8 cellular contexts compared by ENCODE assay signal in genomic region chr7:6273380-6273837, GRCh38. TPM values are rescaled to one million over a fixed set of nuclear protein-coding genes. Genes with fewer than 3 reads are reported as not detected.
A peak's percentile ranks its signal among the peaks of the same experiment; 100 is the strongest.
DNase-seq lines count a peak whose midpoint lies in the region; ATAC-seq, FAIRE-seq and TF ChIP-seq lines count a peak whose summit lies in the region.
"Had no signal": no experiment of that assay in that cellular context is flagged by ENCODE, and none has a peak within 500 bp of the region (broad histone marks: within the 10 kb centered on the region; RNA-seq: fewer than 3 reads in every experiment).

No MANE protein-coding gene starts in this region.

- H3K36me3 ChIP-seq in GM23338 (ENCODE audit: insufficient read depth) (no peaks in the 10 kb centered on the region), neural progenitor cell (no peaks in the 10 kb centered on the region)

- no peak overlapping the region for H3K9ac ChIP-seq in neural progenitor cell

- H3K9me3 ChIP-seq in neural progenitor cell (ENCODE audit: low read depth): no peaks in the 10 kb centered on the region

- peaks cover 31% of the 10 kb centered on the region for H3K79me2 ChIP-seq in GM23338 (replicated peaks; ENCODE audit: insufficient read depth)
- peaks cover 30% of the 10 kb centered on the region for H3K79me2 ChIP-seq in neural progenitor cell (ENCODE audit: low read depth)

- H3K4me3 ChIP-seq in GM23338: peak overlapping the region; percentile 59
- H3K4me3 ChIP-seq in neural progenitor cell: no peak overlapping the region

- no peak for TF ChIP-seq CTCF in GM23338 (conservative IDR thresholded peaks at IDR 0.05; ENCODE audit: low read depth in 2 of 2)
- no peak for TF ChIP-seq CTCF in neural progenitor cell (IDR thresholded peaks at IDR 0.05)

- H3K27ac ChIP-seq in GM23338 (ENCODE audit: low read depth) (no peak overlapping the region), neural progenitor cell (no peak overlapping the region)

- H4K20me1 ChIP-seq in GM23338 (replicated peaks; ENCODE audit: insufficient read depth) (0 out of 2 replicates have a peak, but pooled peaks cover 5% of the 10 kb centered on the region), neural progenitor cell (ENCODE audit: low read depth) (peaks cover 29% of the 10 kb centered on the region)

- CTCF ChIA-PET in activated CD4-positive, alpha-beta memory T cell treated with anti-CD3 and anti-CD28 coated beads, Interleukin-2, amount 10 ng/mL, durations not matched to agents 7 days and 5 days (lab: Charles Lee): interaction anchor here (1.3 kb wide), 1 partner anchor 22 kb away, joined by 3 read pairs; no protein-coding TSS in a partner anchor

- H3F3A ChIP-seq in GM23338 (replicated peaks; ENCODE audit: low read depth) (0 out of 2 replicates have a peak, but pooled peaks cover 3% of the 10 kb centered on the region), neural progenitor cell (ENCODE audit: low read depth) (peaks cover 8% of the 10 kb centered on the region)

- H3K9me3 Mint-ChIP-seq in GM23338 (no peaks in the 10 kb centered on the region), neural progenitor cell (no peaks in the 10 kb centered on the region)
- H3K9me3 Mint-ChIP-seq in activated CD4-positive, alpha-beta memory T cell treated with anti-CD3 and anti-CD28 coated beads, Interleukin-2, amount 10 ng/mL, durations not matched to agents 7 days and 5 days: no peaks in the 10 kb centered on the region

- H3K4me1 ChIP-seq in GM23338 (ENCODE audit: insufficient read depth) (peaks cover 14% of the 10 kb centered on the region), neural progenitor cell (peaks cover 10% of the 10 kb centered on the region)

- H3K36me3 Mint-ChIP-seq in GM23338 (ENCODE audit: low read depth) (no peaks in the 10 kb centered on the region), neural progenitor cell (no peaks in the 10 kb centered on the region)
- no peaks in the 10 kb centered on the region for H3K36me3 Mint-ChIP-seq in activated CD4-positive, alpha-beta memory T cell treated with anti-CD3 and anti-CD28 coated beads, Interleukin-2, amount 10 ng/mL, durations not matched to agents 7 days and 5 days (ENCODE audit: low read depth)

- H3K4me1 Mint-ChIP-seq in GM23338: peaks cover 35% of the 10 kb centered on the region
- H3K4me1 Mint-ChIP-seq in activated CD4-positive, alpha-beta memory T cell treated with anti-CD3 and anti-CD28 coated beads, Interleukin-2, amount 10 ng/mL, durations not matched to agents 7 days and 5 days: peaks cover 20% of the 10 kb centered on the region
- peaks cover 26% of the 10 kb centered on the region for H3K4me1 Mint-ChIP-seq in neural progenitor cell

- H3K27me3 Mint-ChIP-seq in GM23338 (ENCODE audit: insufficient read depth, low read depth, poor library complexity) (peaks cover 21% of the 10 kb centered on the region), neural progenitor cell (ENCODE audit: insufficient read depth, low read depth) (peaks cover 4% of the 10 kb centered on the region)
- H3K27me3 Mint-ChIP-seq in activated CD4-positive, alpha-beta memory T cell treated with anti-CD3 and anti-CD28 coated beads, Interleukin-2, amount 10 ng/mL, durations not matched to agents 7 days and 5 days: peaks cover 52% of the 10 kb centered on the region

- POLR2A ChIA-PET in activated CD4-positive, alpha-beta memory T cell treated with anti-CD3 and anti-CD28 coated beads, Interleukin-2, amount 10 ng/mL, durations not matched to agents 7 days and 5 days (lab: Charles Lee): no interaction called here

- H3K27me3 ChIP-seq in GM23338 (ENCODE audit: insufficient read depth) (peaks cover 15% of the 10 kb centered on the region), neural progenitor cell (peaks cover 27% of the 10 kb centered on the region)

- peak overlapping the region; percentile 80 for H3K4me2 ChIP-seq in GM23338
- no peak overlapping the region for H3K4me2 ChIP-seq in neural progenitor cell

- H2AFZ ChIP-seq in GM23338 (peak overlapping the region; percentile 97; the same call in 1 of the 2 replicates), neural progenitor cell (replicated peaks) (no peak overlapping the region)

- H3K27ac Mint-ChIP-seq in GM23338 (no peak overlapping the region; the same call in 1 of the 2 replicates), neural progenitor cell (no peak overlapping the region)
- H3K27ac Mint-ChIP-seq in activated CD4-positive, alpha-beta memory T cell treated with anti-CD3 and anti-CD28 coated beads, Interleukin-2, amount 10 ng/mL, durations not matched to agents 7 days and 5 days: no peak overlapping the region

- DNase-seq in GM23338 (ENCODE audit: low spot score) (no peak), NCI-H2107 (lab: John Stamatoyannopoulos, UW) (peak; percentile 91), neural progenitor cell (ENCODE audit: low spot score) (no peak), frontal cortex (ENCODE audit: low spot score in 2 of 2) (no peak)
- DNase-seq in activated CD4-positive, alpha-beta memory T cell treated with anti-CD3 and anti-CD28 coated beads, Interleukin-2, amount 10 ng/mL, durations not matched to agents 7 days and 5 days: no peak

- no peaks in the 10 kb centered on the region for H3K9me2 ChIP-seq in GM23338 (ENCODE audit: insufficient read depth)

- H3K4me3 Mint-ChIP-seq in GM23338 (peak overlapping the region; percentile 79), neural progenitor cell (peak overlapping the region; percentile 85)
- H3K4me3 Mint-ChIP-seq in activated CD4-positive, alpha-beta memory T cell treated with anti-CD3 and anti-CD28 coated beads, Interleukin-2, amount 10 ng/mL, durations not matched to agents 7 days and 5 days: peak overlapping the region; percentile 10

- ATAC-seq in GM23338 (no peak), HG03039 (IDR thresholded peaks at IDR 0.05; ENCODE audit: unreplicated experiment) (no peak), GM19452 (IDR thresholded peaks at IDR 0.05; ENCODE audit: unreplicated experiment) (no peak)

- no peak for FAIRE-seq in frontal cortex (lab: Jason Lieb, UNC)
- FAIRE-seq: bronchial epithelial cell had no signal

TF ChIP-seq in GM23338, 12 proteins besides CTCF, POLR2A, EP300 and RAD21 (continues in another document):
- TF ChIP-seq EZH2 (IDR thresholded peaks at IDR 0.05; ENCODE audit: low read depth, unreplicated experiment) (no peak), EZH2phosphoT487 (IDR thresholded peaks at IDR 0.05; ENCODE audit: unreplicated experiment) (no peak), NANOG (IDR thresholded peaks at IDR 0.05; ENCODE audit: borderline replicate concordance) (no peak), ZNF331 (CRISPR knock-in tag; IDR thresholded peaks at IDR 0.05; ENCODE audit: low read depth) (no peak), POLR2AphosphoS5 (IDR thresholded peaks at IDR 0.05; ENCODE audit: low read depth) (no peak), CREB1 (CRISPR knock-in tag; IDR thresholded peaks at IDR 0.05; ENCODE audit: low read depth) (no peak)

RNA-seq across cellular contexts. Expression of gene CYTH3, which starts 1.0 kb away (rescaled TPM):
- total RNA-seq in GM23338 (2014; rRNA removed; shearing (Covaris generic)): 15.3 and 28.3 TPM in 2 replicates
- 4.6 and 5.9 TPM in 2 replicates for polyA plus RNA-seq in GM23338 (2016; fragmentation: Nextera tagmentation; extraction: Ambion mirVana)
- total RNA-seq in activated CD4-positive, alpha-beta memory T cell treated with anti-CD3 and anti-CD28 coated beads, Interleukin-2, amount 10 ng/mL, durations not matched to agents 7 days and 5 days: 1 to 10 TPM; 1.2 to 1.7 TPM
- 10.9 and 16.5 TPM in 2 replicates for total RNA-seq in neural progenitor cell (ENCODE audit: low replicate concordance)
- total RNA-seq in frontal cortex: 26.9 TPM

Comparison
In these comparisons a context has a peak if more than half of its experiments do, and no peak if none do; other contexts are left out.
1. H3K4me3 Mint-ChIP-seq: peak in every context shown above with its lines; median percentile 85 in neural progenitor cell; 79 in GM23338; 10 in activated CD4-positive, alpha-beta memory T cell treated with anti-CD3 and anti-CD28 coated beads, Interleukin-2, amount 10 ng/mL, durations not matched to agents 7 days and 5 days.